ENCODE assay signal across 6 cellular contexts in the genomic region with DNA sequence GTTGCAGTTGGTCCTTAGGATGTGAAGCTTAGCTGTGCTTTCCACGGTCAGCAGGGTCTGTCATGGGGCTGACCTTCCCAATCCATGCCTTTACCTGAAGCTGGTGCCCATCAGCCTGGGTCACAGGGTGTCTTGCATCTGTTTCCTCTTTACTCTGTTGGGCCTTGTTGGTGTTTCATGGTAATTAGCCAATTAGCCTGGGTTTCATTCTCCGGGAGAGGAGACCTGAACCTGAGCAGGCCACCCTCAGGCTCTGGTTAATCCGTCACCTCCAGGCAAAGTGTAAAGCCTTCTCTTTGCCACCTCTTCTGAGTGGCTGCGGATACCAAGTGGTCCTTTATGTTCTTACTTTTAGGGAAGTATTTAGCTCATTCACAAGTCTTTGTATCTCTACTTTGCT.
"Had no signal": no experiment of that assay in that cellular context is flagged by ENCODE, and none has a peak within 500 bp of the region (broad histone marks: within the 10 kb centered on the region; RNA-seq: fewer than 3 reads in every experiment).

No MANE protein-coding gene starts in this region.

- H2AFZ ChIP-seq: GM23338 had no signal

- DNase-seq: H9, HCEC 1CT, IMR-90, KG1 had no signal

- H3K4me2 ChIP-seq: GM23338 had no signal

- H3K9me3 Mint-ChIP-seq: GM23338 had no signal

- H3K27ac Mint-ChIP-seq: GM23338, H9 had no signal

- H3K4me3 Mint-ChIP-seq: GM23338, H9 had no signal

- ATAC-seq: K562 had no signal

- H3K4me3 ChIP-seq: GM23338, K562 had no signal
